In the genomic region with DNA sequence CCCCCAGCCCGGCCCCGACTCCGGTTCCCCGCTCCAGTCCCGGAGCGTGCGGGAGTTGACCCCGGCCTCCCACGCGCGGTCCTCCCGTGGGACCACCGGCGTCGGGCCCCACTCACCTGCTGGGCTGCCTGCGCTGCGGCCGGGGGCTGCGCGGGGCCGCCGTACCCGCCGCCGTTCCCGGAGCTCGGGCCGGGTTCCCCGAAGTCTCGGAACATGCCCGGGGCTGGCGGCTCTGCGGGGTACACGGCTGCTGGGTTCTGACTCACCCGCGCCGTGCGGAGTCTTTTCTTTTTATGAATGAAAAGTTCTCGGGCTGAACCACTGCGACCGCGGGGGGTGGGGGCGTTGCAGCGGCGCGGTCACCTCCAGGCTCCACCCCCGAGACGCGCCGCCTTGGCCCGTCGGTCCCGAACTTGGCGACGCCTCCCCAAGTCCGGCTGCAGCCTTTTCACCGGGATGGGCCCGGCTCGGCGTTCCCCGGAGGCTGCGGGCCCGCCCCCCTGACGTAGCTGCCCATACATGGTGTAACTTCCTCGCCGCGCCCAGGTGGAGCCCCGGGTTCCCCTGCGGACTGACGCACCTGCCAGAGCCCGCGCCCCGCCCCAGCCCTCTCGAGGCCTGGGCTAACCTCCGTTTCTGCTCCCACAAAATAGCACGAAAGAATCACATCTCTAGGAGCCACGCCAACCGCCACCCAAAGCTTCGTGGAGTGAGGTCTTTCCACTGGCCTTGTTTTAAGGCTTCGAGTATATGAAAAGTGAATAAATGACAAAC, we compare ENCODE assay signal across 1 cellular context.
TF ChIP-seq lines count a peak whose summit lies in the region.

A gene (minus strand): TSS at position 264 of the 774 bp plus-strand sequence. CDS start 49 bp downstream, at position 215.

TF ChIP-seq in HEK293, 187 proteins besides CTCF, POLR2A, EP300 and RAD21 (continued from another document):
- TF ChIP-seq, protein P1, sequence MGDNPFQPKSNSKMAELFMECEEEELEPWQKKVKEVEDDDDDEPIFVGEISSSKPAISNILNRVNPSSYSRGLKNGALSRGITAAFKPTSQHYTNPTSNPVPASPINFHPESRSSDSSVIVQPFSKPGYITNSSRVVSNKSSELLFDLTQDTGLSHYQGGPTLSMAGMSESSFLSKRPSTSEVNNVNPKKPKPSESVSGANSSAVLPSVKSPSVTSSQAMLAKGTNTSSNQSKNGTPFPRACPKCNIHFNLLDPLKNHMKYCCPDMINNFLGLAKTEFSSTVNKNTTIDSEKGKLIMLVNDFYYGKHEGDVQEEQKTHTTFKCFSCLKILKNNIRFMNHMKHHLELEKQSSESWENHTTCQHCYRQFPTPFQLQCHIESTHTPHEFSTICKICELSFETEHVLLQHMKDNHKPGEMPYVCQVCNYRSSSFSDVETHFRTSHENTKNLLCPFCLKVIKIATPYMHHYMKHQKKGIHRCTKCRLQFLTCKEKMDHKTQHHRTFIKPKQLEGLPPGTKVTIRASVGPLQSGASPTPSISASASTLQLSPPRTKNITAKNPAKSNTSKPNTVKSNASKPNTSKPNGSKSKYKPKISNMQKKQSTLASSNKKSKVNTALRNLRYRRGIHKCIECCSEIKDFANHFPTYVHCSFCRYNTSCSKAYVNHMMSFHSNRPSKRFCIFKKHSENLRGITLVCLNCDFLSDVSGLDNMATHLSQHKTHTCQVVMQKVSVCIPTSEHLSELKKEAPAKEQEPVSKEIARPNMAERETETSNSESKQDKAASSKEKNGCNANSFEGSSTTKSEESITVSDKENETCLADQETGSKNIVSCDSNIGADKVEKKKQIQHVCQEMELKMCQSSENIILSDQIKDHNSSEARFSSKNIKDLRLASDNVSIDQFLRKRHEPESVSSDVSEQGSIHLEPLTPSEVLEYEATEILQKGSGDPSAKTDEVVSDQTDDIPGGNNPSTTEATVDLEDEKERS (tag by site-specific recombination; IDR thresholded peaks at IDR 0.05): no peak
- TF ChIP-seq SCRT2 (tag by site-specific recombination; IDR thresholded peaks at IDR 0.05) (no peak), ZNF16 (tag by site-specific recombination; IDR thresholded peaks at IDR 0.05; ENCODE audit: low read depth) (no peak), ZEB2 (tag by site-specific recombination; IDR thresholded peaks at IDR 0.05) (peak; percentile 65; the same call in 1 of the 2 replicates), ZBTB20 (tag by site-specific recombination; IDR thresholded peaks at IDR 0.05) (peak; percentile 58; the same call in 1 of the 2 replicates), ZNF311 (tag by site-specific recombination; IDR thresholded peaks at IDR 0.05; ENCODE audit: borderline replicate concordance) (no peak), KLF10 (tag by site-specific recombination; IDR thresholded peaks at IDR 0.05) (peak; percentile 93; the same call in 1 of the 2 replicates), ZBTB8A (tag by site-specific recombination; IDR thresholded peaks at IDR 0.05) (peak; percentile 45), ZNF561 (tag by site-specific recombination; IDR thresholded peaks at IDR 0.05; ENCODE audit: borderline replicate concordance) (peak; percentile 24; the same call in 1 of the 2 replicates), ZNF664 (tag by site-specific recombination; IDR thresholded peaks at IDR 0.05) (no peak), KLF7 (tag by site-specific recombination; IDR thresholded peaks at IDR 0.05; ENCODE audit: borderline replicate concordance) (peak; percentile 64; the same call in 1 of the 2 replicates), ZNF37A (tag by site-specific recombination; IDR thresholded peaks at IDR 0.05) (0 out of 2 replicates have a peak, but pooled peaks have one; percentile 8), ZNF654 (tag by site-specific recombination; IDR thresholded peaks at IDR 0.05; ENCODE audit: low read depth) (no peak), ZFP3 (tag by site-specific recombination; IDR thresholded peaks at IDR 0.05; ENCODE audit: low read depth) (no peak), ZNF660 (tag by site-specific recombination; IDR thresholded peaks at IDR 0.05) (peak; percentile 84; the same call in 1 of the 2 replicates), ZFP69B (tag by site-specific recombination; IDR thresholded peaks at IDR 0.05) (peak; percentile 89), KLF9 (tag by site-specific recombination; IDR thresholded peaks at IDR 0.05; ENCODE audit: low read depth) (peak; percentile 80), GLIS2 (tag by site-specific recombination; IDR thresholded peaks at IDR 0.05) (peak; percentile 82), ZNF596 (tag by site-specific recombination; IDR thresholded peaks at IDR 0.05) (0 out of 2 replicates have a peak, but pooled peaks have one; percentile 31)
- TF ChIP-seq, protein P2, sequence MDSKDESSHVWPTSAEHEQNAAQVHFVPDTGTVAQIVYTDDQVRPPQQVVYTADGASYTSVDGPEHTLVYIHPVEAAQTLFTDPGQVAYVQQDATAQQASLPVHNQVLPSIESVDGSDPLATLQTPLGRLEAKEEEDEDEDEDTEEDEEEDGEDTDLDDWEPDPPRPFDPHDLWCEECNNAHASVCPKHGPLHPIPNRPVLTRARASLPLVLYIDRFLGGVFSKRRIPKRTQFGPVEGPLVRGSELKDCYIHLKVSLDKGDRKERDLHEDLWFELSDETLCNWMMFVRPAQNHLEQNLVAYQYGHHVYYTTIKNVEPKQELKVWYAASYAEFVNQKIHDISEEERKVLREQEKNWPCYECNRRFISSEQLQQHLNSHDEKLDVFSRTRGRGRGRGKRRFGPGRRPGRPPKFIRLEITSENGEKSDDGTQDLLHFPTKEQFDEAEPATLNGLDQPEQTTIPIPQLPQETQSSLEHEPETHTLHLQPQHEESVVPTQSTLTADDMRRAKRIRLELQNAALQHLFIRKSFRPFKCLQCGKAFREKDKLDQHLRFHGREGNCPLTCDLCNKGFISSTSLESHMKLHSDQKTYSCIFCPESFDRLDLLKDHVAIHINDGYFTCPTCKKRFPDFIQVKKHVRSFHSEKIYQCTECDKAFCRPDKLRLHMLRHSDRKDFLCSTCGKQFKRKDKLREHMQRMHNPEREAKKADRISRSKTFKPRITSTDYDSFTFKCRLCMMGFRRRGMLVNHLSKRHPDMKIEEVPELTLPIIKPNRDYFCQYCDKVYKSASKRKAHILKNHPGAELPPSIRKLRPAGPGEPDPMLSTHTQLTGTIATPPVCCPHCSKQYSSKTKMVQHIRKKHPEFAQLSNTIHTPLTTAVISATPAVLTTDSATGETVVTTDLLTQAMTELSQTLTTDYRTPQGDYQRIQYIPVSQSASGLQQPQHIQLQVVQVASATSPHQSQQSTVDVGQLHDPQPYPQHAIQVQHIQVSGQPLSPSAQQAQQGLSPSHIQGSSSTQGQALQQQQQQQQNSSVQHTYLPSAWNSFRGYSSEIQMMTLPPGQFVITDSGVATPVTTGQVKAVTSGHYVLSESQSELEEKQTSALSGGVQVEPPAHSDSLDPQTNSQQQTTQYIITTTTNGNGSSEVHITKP (tag by site-specific recombination; IDR thresholded peaks at IDR 0.05): peak; percentile 97
- TF ChIP-seq, protein P3, sequence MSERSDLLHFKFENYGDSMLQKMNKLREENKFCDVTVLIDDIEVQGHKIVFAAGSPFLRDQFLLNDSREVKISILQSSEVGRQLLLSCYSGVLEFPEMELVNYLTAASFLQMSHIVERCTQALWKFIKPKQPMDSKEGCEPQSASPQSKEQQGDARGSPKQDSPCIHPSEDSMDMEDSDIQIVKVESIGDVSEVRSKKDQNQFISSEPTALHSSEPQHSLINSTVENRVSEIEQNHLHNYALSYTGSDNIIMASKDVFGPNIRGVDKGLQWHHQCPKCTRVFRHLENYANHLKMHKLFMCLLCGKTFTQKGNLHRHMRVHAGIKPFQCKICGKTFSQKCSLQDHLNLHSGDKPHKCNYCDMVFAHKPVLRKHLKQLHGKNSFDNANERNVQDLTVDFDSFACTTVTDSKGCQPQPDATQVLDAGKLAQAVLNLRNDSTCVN (tag by site-specific recombination; optimal IDR thresholded peaks at IDR 0.05): peak; percentile 72
- TF ChIP-seq, protein P4, sequence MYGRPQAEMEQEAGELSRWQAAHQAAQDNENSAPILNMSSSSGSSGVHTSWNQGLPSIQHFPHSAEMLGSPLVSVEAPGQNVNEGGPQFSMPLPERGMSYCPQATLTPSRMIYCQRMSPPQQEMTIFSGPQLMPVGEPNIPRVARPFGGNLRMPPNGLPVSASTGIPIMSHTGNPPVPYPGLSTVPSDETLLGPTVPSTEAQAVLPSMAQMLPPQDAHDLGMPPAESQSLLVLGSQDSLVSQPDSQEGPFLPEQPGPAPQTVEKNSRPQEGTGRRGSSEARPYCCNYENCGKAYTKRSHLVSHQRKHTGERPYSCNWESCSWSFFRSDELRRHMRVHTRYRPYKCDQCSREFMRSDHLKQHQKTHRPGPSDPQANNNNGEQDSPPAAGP (tag by site-specific recombination; IDR thresholded peaks at IDR 0.05): no peak
- TF ChIP-seq, protein P5, sequence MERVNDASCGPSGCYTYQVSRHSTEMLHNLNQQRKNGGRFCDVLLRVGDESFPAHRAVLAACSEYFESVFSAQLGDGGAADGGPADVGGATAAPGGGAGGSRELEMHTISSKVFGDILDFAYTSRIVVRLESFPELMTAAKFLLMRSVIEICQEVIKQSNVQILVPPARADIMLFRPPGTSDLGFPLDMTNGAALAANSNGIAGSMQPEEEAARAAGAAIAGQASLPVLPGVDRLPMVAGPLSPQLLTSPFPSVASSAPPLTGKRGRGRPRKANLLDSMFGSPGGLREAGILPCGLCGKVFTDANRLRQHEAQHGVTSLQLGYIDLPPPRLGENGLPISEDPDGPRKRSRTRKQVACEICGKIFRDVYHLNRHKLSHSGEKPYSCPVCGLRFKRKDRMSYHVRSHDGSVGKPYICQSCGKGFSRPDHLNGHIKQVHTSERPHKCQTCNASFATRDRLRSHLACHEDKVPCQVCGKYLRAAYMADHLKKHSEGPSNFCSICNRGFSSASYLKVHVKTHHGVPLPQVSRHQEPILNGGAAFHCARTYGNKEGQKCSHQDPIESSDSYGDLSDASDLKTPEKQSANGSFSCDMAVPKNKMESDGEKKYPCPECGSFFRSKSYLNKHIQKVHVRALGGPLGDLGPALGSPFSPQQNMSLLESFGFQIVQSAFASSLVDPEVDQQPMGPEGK (tag by site-specific recombination; IDR thresholded peaks at IDR 0.05): peak; percentile 81
- TF ChIP-seq, protein P6, sequence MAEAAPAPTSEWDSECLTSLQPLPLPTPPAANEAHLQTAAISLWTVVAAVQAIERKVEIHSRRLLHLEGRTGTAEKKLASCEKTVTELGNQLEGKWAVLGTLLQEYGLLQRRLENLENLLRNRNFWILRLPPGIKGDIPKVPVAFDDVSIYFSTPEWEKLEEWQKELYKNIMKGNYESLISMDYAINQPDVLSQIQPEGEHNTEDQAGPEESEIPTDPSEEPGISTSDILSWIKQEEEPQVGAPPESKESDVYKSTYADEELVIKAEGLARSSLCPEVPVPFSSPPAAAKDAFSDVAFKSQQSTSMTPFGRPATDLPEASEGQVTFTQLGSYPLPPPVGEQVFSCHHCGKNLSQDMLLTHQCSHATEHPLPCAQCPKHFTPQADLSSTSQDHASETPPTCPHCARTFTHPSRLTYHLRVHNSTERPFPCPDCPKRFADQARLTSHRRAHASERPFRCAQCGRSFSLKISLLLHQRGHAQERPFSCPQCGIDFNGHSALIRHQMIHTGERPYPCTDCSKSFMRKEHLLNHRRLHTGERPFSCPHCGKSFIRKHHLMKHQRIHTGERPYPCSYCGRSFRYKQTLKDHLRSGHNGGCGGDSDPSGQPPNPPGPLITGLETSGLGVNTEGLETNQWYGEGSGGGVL (tag by site-specific recombination; IDR thresholded peaks at IDR 0.05): peak; percentile 59; the same call in 1 of the 2 replicates
- TF ChIP-seq, protein P7, sequence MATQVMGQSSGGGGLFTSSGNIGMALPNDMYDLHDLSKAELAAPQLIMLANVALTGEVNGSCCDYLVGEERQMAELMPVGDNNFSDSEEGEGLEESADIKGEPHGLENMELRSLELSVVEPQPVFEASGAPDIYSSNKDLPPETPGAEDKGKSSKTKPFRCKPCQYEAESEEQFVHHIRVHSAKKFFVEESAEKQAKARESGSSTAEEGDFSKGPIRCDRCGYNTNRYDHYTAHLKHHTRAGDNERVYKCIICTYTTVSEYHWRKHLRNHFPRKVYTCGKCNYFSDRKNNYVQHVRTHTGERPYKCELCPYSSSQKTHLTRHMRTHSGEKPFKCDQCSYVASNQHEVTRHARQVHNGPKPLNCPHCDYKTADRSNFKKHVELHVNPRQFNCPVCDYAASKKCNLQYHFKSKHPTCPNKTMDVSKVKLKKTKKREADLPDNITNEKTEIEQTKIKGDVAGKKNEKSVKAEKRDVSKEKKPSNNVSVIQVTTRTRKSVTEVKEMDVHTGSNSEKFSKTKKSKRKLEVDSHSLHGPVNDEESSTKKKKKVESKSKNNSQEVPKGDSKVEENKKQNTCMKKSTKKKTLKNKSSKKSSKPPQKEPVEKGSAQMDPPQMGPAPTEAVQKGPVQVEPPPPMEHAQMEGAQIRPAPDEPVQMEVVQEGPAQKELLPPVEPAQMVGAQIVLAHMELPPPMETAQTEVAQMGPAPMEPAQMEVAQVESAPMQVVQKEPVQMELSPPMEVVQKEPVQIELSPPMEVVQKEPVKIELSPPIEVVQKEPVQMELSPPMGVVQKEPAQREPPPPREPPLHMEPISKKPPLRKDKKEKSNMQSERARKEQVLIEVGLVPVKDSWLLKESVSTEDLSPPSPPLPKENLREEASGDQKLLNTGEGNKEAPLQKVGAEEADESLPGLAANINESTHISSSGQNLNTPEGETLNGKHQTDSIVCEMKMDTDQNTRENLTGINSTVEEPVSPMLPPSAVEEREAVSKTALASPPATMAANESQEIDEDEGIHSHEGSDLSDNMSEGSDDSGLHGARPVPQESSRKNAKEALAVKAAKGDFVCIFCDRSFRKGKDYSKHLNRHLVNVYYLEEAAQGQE (tag by site-specific recombination; IDR thresholded peaks at IDR 0.05): no peak
